In genomic region chr12:69330475-69331473, GRCh38 we compare ENCODE assay signal across 9 cellular contexts. TPM values are rescaled to one million over a fixed set of nuclear protein-coding genes. Genes with fewer than 3 reads are reported as not detected.
A peak's percentile ranks its signal among the peaks of the same experiment; 100 is the strongest.
DNase-seq lines count a peak whose midpoint lies in the region; ATAC-seq lines count a peak whose summit lies in the region.
"Had no signal": no experiment of that assay in that cellular context is flagged by ENCODE, and none has a peak within 500 bp of the region (broad histone marks: within the 10 kb centered on the region; RNA-seq: fewer than 3 reads in every experiment).

No MANE protein-coding gene starts in this region.

- H3K4me1 ChIP-seq in iPS-18a (ENCODE audit: control insufficient read depth, low read depth, low read length), result peaks cover 44% of the 10 kb centered on the region

- H3K27ac ChIP-seq in SK-N-MC (no peak overlapping the region), iPS-18a (ENCODE audit: low read length) (peak overlapping the region; percentile 9)

- H3K4me1 Mint-ChIP-seq in activated naive CD8-positive, alpha-beta T cell treated with anti-CD3 and anti-CD28 coated beads, Interleukin-2, amount 10 ng/mL, durations not matched to agents 7 days and 5 days, result peaks cover 34% of the 10 kb centered on the region

- H3K36me3 ChIP-seq in SK-N-MC (ENCODE audit: insufficient read depth, low read length) (no peaks in the 10 kb centered on the region), iPS-18a (ENCODE audit: control insufficient read depth, low read depth, low read length) (no peaks in the 10 kb centered on the region)

- DNase-seq in DMS153 treated with DMSO at 0.1 percent for 48 hours (lab: John Stamatoyannopoulos, UW; ENCODE audit: unreplicated experiment) (peak; percentile 26), DMS153 (lab: John Stamatoyannopoulos, UW) (no peak), SK-N-MC (ENCODE audit: low read depth, low spot score) (no peak), NCI-H1436 (lab: John Stamatoyannopoulos, UW) (no peak)
- peak; percentile 70 for DNase-seq in activated naive CD8-positive, alpha-beta T cell treated with anti-CD3 and anti-CD28 coated beads, Interleukin-2, amount 10 ng/mL, durations not matched to agents 7 days and 5 days
- peak; percentile 32 to 34 for DNase-seq in stimulated activated CD4-positive, alpha-beta T cell treated with anti-CD3 and anti-CD28 coated beads, Interleukin-12 subunit alpha, Interleukin-12 subunit beta, amount 100 ng/mL, for 24 hours (ENCODE audit: low read depth in 2 of 2)

- H3K27me3 Mint-ChIP-seq in activated naive CD8-positive, alpha-beta T cell treated with anti-CD3 and anti-CD28 coated beads, Interleukin-2, amount 10 ng/mL, durations not matched to agents 7 days and 5 days, result peaks cover 1% of the 10 kb centered on the region

- no peaks in the 10 kb centered on the region for H3K27me3 ChIP-seq in iPS-18a (ENCODE audit: control insufficient read depth, insufficient read depth, low read length)

- peaks cover 5% of the 10 kb centered on the region for H3K36me3 Mint-ChIP-seq in activated naive CD8-positive, alpha-beta T cell treated with anti-CD3 and anti-CD28 coated beads, Interleukin-2, amount 10 ng/mL, durations not matched to agents 7 days and 5 days

- peak; percentile 89 for ATAC-seq in HG03025 (IDR thresholded peaks at IDR 0.05; ENCODE audit: low FRiP score, unreplicated experiment)
- peak; percentile 79 for ATAC-seq in activated naive CD8-positive, alpha-beta T cell treated with anti-CD3 and anti-CD28 coated beads, Interleukin-2, amount 10 ng/mL, durations not matched to agents 7 days and 5 days (ENCODE audit: low read depth)

- peak overlapping the region; percentile 69 for H3K4me3 ChIP-seq in SK-N-MC
- H3K4me3 ChIP-seq in iPS-18a (ENCODE audit: low read length), result peak overlapping the region; percentile 50

- peak overlapping the region; percentile 87 for H3K4me3 Mint-ChIP-seq in activated naive CD8-positive, alpha-beta T cell treated with anti-CD3 and anti-CD28 coated beads, Interleukin-2, amount 10 ng/mL, durations not matched to agents 7 days and 5 days

- POLR2A ChIA-PET in activated naive CD8-positive, alpha-beta T cell treated with anti-CD3 and anti-CD28 coated beads, Interleukin-2, amount 10 ng/mL, durations not matched to agents 7 days and 5 days (lab: Charles Lee), result interaction anchor here (0.6 to 2.3 kb wide), 17 partner anchors 9 to 255 kb away, joined by 3 to 15 read pairs (median 3); partner anchors contain the start of genes CCT2, CPSF6 and FRS2

- H3K27ac Mint-ChIP-seq in activated naive CD8-positive, alpha-beta T cell treated with anti-CD3 and anti-CD28 coated beads, Interleukin-2, amount 10 ng/mL, durations not matched to agents 7 days and 5 days, result peak overlapping the region; percentile 96

- H3K9me3 ChIP-seq in SK-N-MC (ENCODE audit: low read depth, low read length) (no peaks in the 10 kb centered on the region), iPS-18a (ENCODE audit: control insufficient read depth, low read depth, low read length) (no peaks in the 10 kb centered on the region)

- no peaks in the 10 kb centered on the region for H3K9me3 Mint-ChIP-seq in activated naive CD8-positive, alpha-beta T cell treated with anti-CD3 and anti-CD28 coated beads, Interleukin-2, amount 10 ng/mL, durations not matched to agents 7 days and 5 days

- peak overlapping the region; percentile 60 for H3K9ac ChIP-seq in SK-N-MC (ENCODE audit: insufficient read length)
- H3K9ac ChIP-seq in iPS-18a (ENCODE audit: low read length), result peak overlapping the region; percentile 41

RNA-seq across cellular contexts. Expression of gene LYZ, which starts 17.4 kb away (rescaled TPM):
- 10 to 100 TPM; 16.4 to 22.2 TPM for total RNA-seq in activated naive CD8-positive, alpha-beta T cell treated with anti-CD3 and anti-CD28 coated beads, Interleukin-2, amount 10 ng/mL, durations not matched to agents 7 days and 5 days
- total RNA-seq: pulmonary artery endothelial cell had no signal

RNA-seq across cellular contexts. Expression of gene YEATS4, which starts 28.8 kb away (rescaled TPM):
- 10 to 100 TPM; 32.8 to 42.6 TPM for total RNA-seq in activated naive CD8-positive, alpha-beta T cell treated with anti-CD3 and anti-CD28 coated beads, Interleukin-2, amount 10 ng/mL, durations not matched to agents 7 days and 5 days

Comparison
In these comparisons a context has a peak if more than half of its experiments do, and no peak if none do; other contexts are left out.
1. DNase-seq: peak in DMS153 treated with DMSO at 0.1 percent for 48 hours (single experiment), activated naive CD8-positive, alpha-beta T cell treated with anti-CD3 and anti-CD28 coated beads, Interleukin-2, amount 10 ng/mL, durations not matched to agents 7 days and 5 days (single experiment) and stimulated activated CD4-positive, alpha-beta T cell treated with anti-CD3 and anti-CD28 coated beads, Interleukin-12 subunit alpha, Interleukin-12 subunit beta, amount 100 ng/mL, for 24 hours (2 of 2); none in DMS153 (single experiment), SK-N-MC (single experiment) and NCI-H1436 (single experiment).